24 cellular contexts compared by ENCODE assay signal in the genomic region with DNA sequence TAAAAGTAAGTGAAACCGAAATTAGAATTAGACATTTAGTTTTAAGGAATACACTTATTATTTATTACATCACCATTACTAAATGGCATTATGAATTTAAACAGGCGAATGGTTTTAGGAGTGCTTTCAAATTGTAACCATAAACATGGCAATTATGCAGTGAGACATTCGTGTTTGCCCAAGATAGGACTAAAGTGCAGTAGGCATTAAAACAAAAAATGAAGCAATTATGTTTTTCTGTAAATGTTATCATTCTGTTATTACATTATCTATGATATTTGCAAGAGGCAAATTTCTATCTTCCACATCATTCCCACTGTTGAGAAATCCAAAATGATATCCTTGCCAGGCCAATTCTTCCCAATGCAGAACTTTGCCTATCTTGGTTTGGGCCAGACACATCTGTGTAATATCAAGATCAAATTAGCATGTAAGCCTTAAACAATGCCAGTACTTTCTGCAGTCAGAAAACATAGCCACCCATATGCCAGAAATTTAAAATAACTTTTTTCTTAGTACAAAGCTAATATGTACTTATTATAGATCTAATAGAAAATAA.
"Had no signal": no experiment of that assay in that cellular context is flagged by ENCODE, and none has a peak within 500 bp of the region (broad histone marks: within the 10 kb centered on the region; RNA-seq: fewer than 3 reads in every experiment).

No MANE protein-coding gene starts in this region.

- H3K4me3 ChIP-seq: adrenal gland, breast epithelium, colonic mucosa, dorsolateral prefrontal cortex, mucosa of descending colon, testis, vagina had no signal

- DNase-seq: activated CD4-positive, alpha-beta T cell treated with anti-CD3 and anti-CD28 coated beads for 1 hour; activated CD4-positive, alpha-beta T cell treated with anti-CD3 and anti-CD28 coated beads, Interleukin-2, amount 50 U/mL, for 1 hour; activated gamma-delta T cell treated with Interleukin-2 at 50 U/mL for 16 hours; activated T-cell treated with anti-CD3 and anti-CD28 coated beads, Interleukin-2, amount 50 U/mL, for 1 hour; adrenal gland; colonic mucosa; dorsolateral prefrontal cortex; effector memory CD8-positive, alpha-beta T cell; head of caudate nucleus; islet precursor cell; left cardiac atrium; mesendoderm; mucosa of descending colon; occipital lobe; retina; stimulated activated CD4-positive, alpha-beta T cell treated with anti-CD3 and anti-CD28 coated beads, Interleukin-2, amount 100 ng/mL, for 48 hours; stimulated activated CD8-positive, alpha-beta memory T cell treated with anti-CD3 and anti-CD28 coated beads, Interleukin-4, amount 100 ng/mL, for 48 hours; stimulated activated naive B cell treated with anti-CD40 and anti-IgM and Interleukin-4, amounts not matched to agents 10 μg/mL and 1 μg/mL and 100 μg/mL, for 72 hours; T-helper 9 cell; testis; trophoblast cell had no signal

- ATAC-seq: effector memory CD8-positive, alpha-beta T cell; esophagus mucosa; left cardiac atrium; mucosa of descending colon had no signal

- H3K4me1 ChIP-seq: adrenal gland, breast epithelium, colonic mucosa, testis, vagina had no signal

- H3K27me3 ChIP-seq: adrenal gland, breast epithelium, colonic mucosa, dorsolateral prefrontal cortex, testis, vagina had no signal

- H3K9me3 ChIP-seq: adrenal gland, colonic mucosa, testis had no signal

- H3K36me3 ChIP-seq: adrenal gland, breast epithelium, colonic mucosa, vagina had no signal

- H3K27ac ChIP-seq: adrenal gland, breast epithelium, colonic mucosa, dorsolateral prefrontal cortex, testis, vagina had no signal
